Comparison of ENCODE assay signal across 9 cellular contexts in the genomic region with DNA sequence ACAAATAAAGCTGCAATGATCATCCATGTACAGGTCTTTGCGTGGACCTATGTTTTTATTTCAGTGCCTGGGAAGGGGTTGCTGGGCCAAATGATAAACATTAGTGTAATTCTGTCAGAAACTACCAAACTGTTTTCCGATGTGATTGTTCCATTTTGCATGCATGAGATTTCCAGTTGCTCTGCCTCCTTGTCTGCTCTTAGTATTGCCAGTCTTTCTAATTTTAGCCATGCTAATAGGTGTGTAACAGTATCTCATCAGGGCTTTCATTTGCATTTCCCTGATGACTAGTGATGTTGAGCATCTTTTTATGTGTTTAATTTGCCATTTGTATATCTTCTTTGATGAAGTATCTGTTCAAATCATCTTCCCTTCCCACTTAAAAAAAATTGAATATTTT.
"Had no signal": no experiment of that assay in that cellular context is flagged by ENCODE, and none has a peak within 500 bp of the region (broad histone marks: within the 10 kb centered on the region; RNA-seq: fewer than 3 reads in every experiment).

No MANE protein-coding gene starts in this region.

- H3K4me3 ChIP-seq: GM23338 had no signal

- FAIRE-seq: H1, H54 had no signal

- H3K27ac ChIP-seq: HL-60 had no signal

- DNase-seq: H9, HCEC 1CT, HFFc6, Kasumi-1, KG1 had no signal

- ATAC-seq: GM23338 had no signal

- H2AFZ ChIP-seq: GM23338 had no signal

- H3K4me2 ChIP-seq: GM23338 had no signal
